1 cellular context compared by ENCODE assay signal in genomic region chr19:1503089-1503924, GRCh38.
TF ChIP-seq lines count a peak whose summit lies in the region.

No MANE protein-coding gene starts in this region.

TF ChIP-seq in K562, 482 proteins besides CTCF, POLR2A, EP300 and RAD21 (continued from another document and continues in another):
- no peak for TF ChIP-seq AFF1 (IDR thresholded peaks at IDR 0.05; ENCODE audit: low read depth in 1 of 2, partially characterized antibody in 2 of 2)
- TF ChIP-seq ARID2 (IDR thresholded peaks at IDR 0.05) = no peak
- peak; percentile 82 for TF ChIP-seq RBFOX2 (IDR thresholded peaks at IDR 0.05; ENCODE audit: low read depth, low read length)
- TF ChIP-seq ATF1 (CRISPR knock-in tag; IDR thresholded peaks at IDR 0.05) = no peak
- peak; percentile 66; the same call in 1 of the 2 replicates for TF ChIP-seq ATF1 (tag; IDR thresholded peaks at IDR 0.05)
- TF ChIP-seq IFI16 (CRISPR knock-in tag; IDR thresholded peaks at IDR 0.05) = no peak
- no peak for TF ChIP-seq POLR2AphosphoS5 (IDR thresholded peaks at IDR 0.05; ENCODE audit: control insufficient read depth, insufficient read depth, low read depth, low read length)
- no peak for TF ChIP-seq COPS2 (conservative IDR thresholded peaks at IDR 0.05)
- no peak for TF ChIP-seq NR3C1 (CRISPR knock-in tag; IDR thresholded peaks at IDR 0.05)
- TF ChIP-seq SMAD4 (CRISPR knock-in tag; conservative IDR thresholded peaks at IDR 0.05) = no peak; the same call in none of the 2 replicates
- no peak for TF ChIP-seq ZNF318 (IDR thresholded peaks at IDR 0.05; ENCODE audit: borderline replicate concordance in 1 of 2, low read depth in 1 of 2)
- TF ChIP-seq MCM2 (IDR thresholded peaks at IDR 0.05; ENCODE audit: low read depth) = no peak
- TF ChIP-seq PRDM10 (IDR thresholded peaks at IDR 0.05; ENCODE audit: partially characterized antibody) = no peak
- TF ChIP-seq MAX (CRISPR knock-in tag; IDR thresholded peaks at IDR 0.05) = peak; percentile 99
- TF ChIP-seq ZC3H8 (IDR thresholded peaks at IDR 0.05) = no peak
- peak; percentile 93 for TF ChIP-seq ZNF592 (IDR thresholded peaks at IDR 0.05)
- no peak for TF ChIP-seq NFATC3 (IDR thresholded peaks at IDR 0.05)
- TF ChIP-seq TRIM28 (IDR thresholded peaks at IDR 0.05) = no peak
- no peak for TF ChIP-seq CBX5 (IDR thresholded peaks at IDR 0.05; ENCODE audit: borderline replicate concordance, low read depth)
- TF ChIP-seq MAFK (IDR thresholded peaks at IDR 0.05; ENCODE audit: low read length) = no peak
- TF ChIP-seq RNF2 (IDR thresholded peaks at IDR 0.05) = peak; percentile 65
- TF ChIP-seq SMAD1 (IDR thresholded peaks at IDR 0.05; ENCODE audit: low read depth, low read length, partially characterized antibody) = no peak
- no peak for TF ChIP-seq TCF7 (IDR thresholded peaks at IDR 0.05; ENCODE audit: borderline replicate concordance)
- no peak for TF ChIP-seq CUX1 (CRISPR knock-in tag; IDR thresholded peaks at IDR 0.05)
- peak; percentile 80; the same call in 1 of the 2 replicates for TF ChIP-seq GATAD2A (IDR thresholded peaks at IDR 0.05)
- TF ChIP-seq ZFP36 (IDR thresholded peaks at IDR 0.05; ENCODE audit: low read depth, low read length, partially characterized antibody) = no peak
- no peak for TF ChIP-seq HNRNPK (IDR thresholded peaks at IDR 0.05; ENCODE audit: low read depth, low read length, poor library complexity, severe bottlenecking)
- no peak for TF ChIP-seq U2AF2 (optimal IDR thresholded peaks at IDR 0.05; ENCODE audit: low read depth, low read length)
- TF ChIP-seq GABPB1 (CRISPR knock-in tag; IDR thresholded peaks at IDR 0.05) = peak; percentile 84
- peak; percentile 28; the same call in 1 of the 2 replicates for TF ChIP-seq ZNF431 (CRISPR knock-in tag; IDR thresholded peaks at IDR 0.05)
- TF ChIP-seq ZKSCAN8 (CRISPR knock-in tag; IDR thresholded peaks at IDR 0.05) = peak; percentile 66; the same call in 1 of the 2 replicates
- no peak for TF ChIP-seq ZNF212 (CRISPR knock-in tag; IDR thresholded peaks at IDR 0.05)
- TF ChIP-seq FOXJ3 (CRISPR knock-in tag; IDR thresholded peaks at IDR 0.05) = no peak
